9 cellular contexts compared by ENCODE assay signal in the genomic region with DNA sequence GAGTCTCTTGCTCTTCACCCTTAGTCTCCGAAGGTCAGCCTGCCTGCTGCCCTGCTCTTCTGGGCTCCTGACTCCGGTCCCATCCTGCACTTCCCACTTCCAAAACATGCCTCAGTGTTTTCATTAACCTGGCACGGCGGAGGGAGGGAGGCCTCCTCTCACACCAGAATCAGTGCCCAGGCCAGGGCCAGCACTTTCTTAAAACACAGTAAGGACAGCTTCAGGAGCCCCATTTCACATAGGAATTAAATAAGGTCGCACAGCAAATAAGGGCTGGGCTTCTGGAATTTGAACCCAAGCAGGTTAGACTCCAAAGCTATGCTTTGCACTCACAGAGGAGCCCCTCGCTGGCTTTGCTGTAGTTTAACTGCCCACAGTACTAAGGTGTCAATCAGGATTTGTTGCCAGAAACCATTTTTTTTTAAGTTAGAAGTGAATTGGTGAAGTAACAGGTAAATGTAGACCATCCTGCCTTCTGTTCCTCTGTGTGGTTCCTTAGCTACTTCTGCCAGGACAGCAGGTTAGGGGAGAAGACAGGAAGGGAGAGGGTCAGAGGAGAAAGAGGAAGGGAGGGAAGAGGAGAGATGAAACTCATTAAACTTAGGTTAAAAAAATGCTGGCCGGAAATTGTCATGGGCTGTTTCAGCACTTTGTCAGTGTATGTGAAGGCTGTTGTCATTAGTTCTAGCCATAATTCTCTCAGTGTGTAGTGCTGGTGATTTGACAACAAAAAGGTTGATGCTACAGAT. TPM values are rescaled to one million over a fixed set of nuclear protein-coding genes. Genes with fewer than 3 reads are reported as not detected.
DNase-seq lines count a peak whose midpoint lies in the region; ATAC-seq, FAIRE-seq and TF ChIP-seq lines count a peak whose summit lies in the region.
"Had no signal": no experiment of that assay in that cellular context is flagged by ENCODE, and none has a peak within 500 bp of the region (broad histone marks: within the 10 kb centered on the region; RNA-seq: fewer than 3 reads in every experiment).

No MANE protein-coding gene starts in this region.

- POLR2A ChIA-PET in CD4-positive, alpha-beta T cell (lab: Charles Lee) = interaction anchor here (1.2 kb wide), 1 partner anchor 82 kb away, joined by 3 read pairs; no protein-coding TSS in a partner anchor

- peaks cover 52% of the 10 kb centered on the region for H3K4me1 ChIP-seq in neural progenitor cell

- intact Hi-C loops in CD4-positive, alpha-beta T cell (cut with DNase I, micrococcal nuclease) = no loop called here

- H3K36me3 ChIP-seq in neural progenitor cell = no peaks in the 10 kb centered on the region

- H3K9me3 ChIP-seq in CD4-positive, alpha-beta T cell (ENCODE audit: control insufficient read depth, low read length) = no peaks in the 10 kb centered on the region
- H3K9me3 ChIP-seq in neural progenitor cell (ENCODE audit: low read depth) = no peaks in the 10 kb centered on the region

- no peak for TF ChIP-seq CTCF in CD4-positive, alpha-beta T cell (IDR thresholded peaks at IDR 0.05)
- no peak for TF ChIP-seq CTCF in epithelial cell of proximal tubule (conservative IDR thresholded peaks at IDR 0.05; ENCODE audit: low read depth, low read length)
- TF ChIP-seq CTCF in neural progenitor cell (IDR thresholded peaks at IDR 0.05) = no peak

- peaks cover 30% of the 10 kb centered on the region for H3K4me1 Mint-ChIP-seq in CD4-positive, alpha-beta T cell (ENCODE audit: low read depth)
- H3K4me1 Mint-ChIP-seq in neural progenitor cell = peaks cover 72% of the 10 kb centered on the region

- H3K27me3 ChIP-seq in CD4-positive, alpha-beta T cell (ENCODE audit: control insufficient read depth, insufficient read depth, low read length) = no peaks in the 10 kb centered on the region
- peaks cover 16% of the 10 kb centered on the region for H3K27me3 ChIP-seq in neural progenitor cell

- no peaks in the 10 kb centered on the region for H4K20me1 ChIP-seq in neural progenitor cell (ENCODE audit: low read depth)

- no peak overlapping the region for H3K27ac ChIP-seq in CD4-positive, alpha-beta T cell (ENCODE audit: low read depth, low read length)
- no peak overlapping the region for H3K27ac ChIP-seq in neural progenitor cell

- peaks cover 14% of the 10 kb centered on the region for H3K79me2 ChIP-seq in neural progenitor cell (ENCODE audit: low read depth)

- CTCF ChIA-PET in CD4-positive, alpha-beta T cell (lab: Charles Lee) = no interaction called here

- peak overlapping the region; percentile 60 for H3K4me2 ChIP-seq in neural progenitor cell

- H3K27me3 Mint-ChIP-seq in CD4-positive, alpha-beta T cell = no peaks in the 10 kb centered on the region
- no peaks in the 10 kb centered on the region for H3K27me3 Mint-ChIP-seq in neural progenitor cell (ENCODE audit: insufficient read depth, low read depth)

- no peak for ATAC-seq in CD4-positive, alpha-beta T cell (ENCODE audit: poor library complexity)

- H3K4me3 ChIP-seq in epithelial cell of proximal tubule (ENCODE audit: low read depth, low read length) (peak overlapping the region; percentile 80), neural progenitor cell (no peak overlapping the region)

- H3K9me3 Mint-ChIP-seq in CD4-positive, alpha-beta T cell = no peaks in the 10 kb centered on the region
- no peaks in the 10 kb centered on the region for H3K9me3 Mint-ChIP-seq in neural progenitor cell

- peaks cover 22% of the 10 kb centered on the region for H3F3A ChIP-seq in neural progenitor cell (ENCODE audit: low read depth)

- no peak overlapping the region for H3K9ac ChIP-seq in neural progenitor cell

- no peak for FAIRE-seq in HTR-8/SVneo (lab: Jason Lieb, UNC)

- H2AFZ ChIP-seq in neural progenitor cell (replicated peaks) = no peak overlapping the region

- H3K4me3 Mint-ChIP-seq in CD4-positive, alpha-beta T cell = peak overlapping the region; percentile 93
- peak overlapping the region; percentile 86 for H3K4me3 Mint-ChIP-seq in neural progenitor cell

- DNase-seq in CD4-positive, alpha-beta T cell = no peak
- DNase-seq in MV-4-11 (lab: John Stamatoyannopoulos, UW) (peak; percentile 50), epithelial cell of proximal tubule (ENCODE audit: low read depth) (no peak), neural progenitor cell (ENCODE audit: low spot score) (no peak), NCI-H526 (lab: John Stamatoyannopoulos, UW) (no peak), HTR-8/SVneo (ENCODE audit: insufficient read length, low spot score) (no peak), LoVo (ENCODE audit: low spot score) (no peak), NCI-H2081 treated with DMSO at 0.1 percent for 48 hours (lab: John Stamatoyannopoulos, UW) (no peak)
- DNase-seq: NCI-H446 treated with DMSO at 0.1 percent for 48 hours had no signal

- H3K27ac Mint-ChIP-seq in CD4-positive, alpha-beta T cell = no peak overlapping the region
- peak overlapping the region; percentile 12 for H3K27ac Mint-ChIP-seq in neural progenitor cell

- H3K36me3 Mint-ChIP-seq in CD4-positive, alpha-beta T cell (ENCODE audit: low read depth) = peaks cover 9% of the 10 kb centered on the region
- H3K36me3 Mint-ChIP-seq in neural progenitor cell = peaks cover 7% of the 10 kb centered on the region

RNA-seq across cellular contexts. Expression of a gene that starts 1.1 kb away (rescaled TPM):
- total RNA-seq in CD4-positive, alpha-beta T cell = 1 to 10 TPM in 1 of 2 experiments, under 1 TPM in 1; 0.88 to 1.4 TPM
- total RNA-seq in epithelial cell of proximal tubule (14.5 and 23.1 TPM in 2 replicates), neural progenitor cell (ENCODE audit: low replicate concordance) (3.1 and 9.7 TPM in 2 replicates)

RNA-seq across cellular contexts. Expression of a gene that starts 18.0 kb away (rescaled TPM):
- not detected for total RNA-seq in CD4-positive, alpha-beta T cell
- total RNA-seq in epithelial cell of proximal tubule = 7.4 and 20.1 TPM in 2 replicates
- 0.71 TPM in 1 of 2 replicates, not detected in the other for total RNA-seq in neural progenitor cell (ENCODE audit: low replicate concordance)

RNA-seq across cellular contexts. Expression of a gene that starts 40.1 kb away (rescaled TPM):
- 10 to 100 TPM; 14.1 to 15.3 TPM for total RNA-seq in CD4-positive, alpha-beta T cell
- 17.8 and 24.6 TPM in 2 replicates for total RNA-seq in epithelial cell of proximal tubule
- 60.2 and 81.0 TPM in 2 replicates for total RNA-seq in neural progenitor cell (ENCODE audit: low replicate concordance)

RNA-seq across cellular contexts. Expression of a gene that starts 49.5 kb away (rescaled TPM):
- total RNA-seq in CD4-positive, alpha-beta T cell = not detected
- total RNA-seq in epithelial cell of proximal tubule = not detected in 2 replicates
- not detected in 2 replicates for total RNA-seq in neural progenitor cell (ENCODE audit: low replicate concordance)
